In genomic region chr2:127040169-127040568, GRCh38 we compare ENCODE assay signal across 20 cellular contexts.
"Had no signal": no experiment of that assay in that cellular context is flagged by ENCODE, and none has a peak within 500 bp of the region (broad histone marks: within the 10 kb centered on the region; RNA-seq: fewer than 3 reads in every experiment).

No MANE protein-coding gene starts in this region.

- H3K36me3 Mint-ChIP-seq: activated naive CD4-positive, alpha-beta T cell treated with anti-CD3 and anti-CD28 coated beads, Interleukin-2, amount 50 U/mL, for 24 hours had no signal

- ATAC-seq: activated CD8-positive, alpha-beta T cell treated with anti-CD3 and anti-CD28 coated beads, Interleukin-2, amount 10 ng/mL, durations not matched to agents 7 days and 5 days had no signal

- H3K36me3 ChIP-seq: breast epithelium, Peyer's patch had no signal

- H3K4me1 Mint-ChIP-seq: activated naive CD4-positive, alpha-beta T cell treated with anti-CD3 and anti-CD28 coated beads, Interleukin-2, amount 50 U/mL, for 24 hours had no signal

- H3K4me3 ChIP-seq: breast epithelium, Peyer's patch had no signal

- H3K4me1 ChIP-seq: breast epithelium, Peyer's patch had no signal

- DNase-seq: activated CD4-positive, alpha-beta T cell treated with anti-CD3 and anti-CD28 coated beads for 4 hours; activated CD4-positive, alpha-beta T cell treated with anti-CD3 and anti-CD28 coated beads, Interleukin-2, amount 50 U/mL, for 4 hours; activated CD8-positive, alpha-beta T cell treated with anti-CD3 and anti-CD28 coated beads, Interleukin-2, amount 10 ng/mL, durations not matched to agents 7 days and 5 days; activated naive CD4-positive, alpha-beta T cell; central memory CD4-positive, alpha-beta T cell; KG1; NCI-H1092; NCI-H1417 treated with DMSO at 0.1 percent for 48 hours; NCI-H1694; NCI-H2029; NCI-H2107; NCI-H2171 treated with DMSO at 0.1 percent for 48 hours; NCI-H524; Peyer's patch; SHP77 treated with DMSO at 0.1 percent for 48 hours had no signal

- H3K27me3 Mint-ChIP-seq: activated naive CD4-positive, alpha-beta T cell treated with anti-CD3 and anti-CD28 coated beads, Interleukin-2, amount 50 U/mL, for 24 hours had no signal

- H3K27ac Mint-ChIP-seq: activated CD8-positive, alpha-beta T cell treated with anti-CD3 and anti-CD28 coated beads, Interleukin-2, amount 10 ng/mL, durations not matched to agents 7 days and 5 days; activated naive CD4-positive, alpha-beta T cell treated with anti-CD3 and anti-CD28 coated beads, Interleukin-2, amount 50 U/mL, for 24 hours; activated T-cell treated with anti-CD3 and anti-CD28 coated beads, Interleukin-2, amount 50 U/mL, for 72 hours; activated T-helper 2 cell treated with anti-CD3 and anti-CD28 coated beads, Interferon-gamma antibody, Interleukin-2, Interleukin-4, amounts not matched to agents 10 μg/mL and 5 μg/mL and 100 μg/mL, durations not matched to agents 14 hours and 24 hours and 36 hours; T-helper 1 cell treated with Interleukin-12 subunit alpha and Interleukin-12 subunit beta and Interleukin-4 antibody, amounts not matched to agents 30 μg/mL and 1 μg/mL, for 36 hours had no signal

- H3K27ac ChIP-seq: breast epithelium, Peyer's patch had no signal

- H3K9me3 ChIP-seq: breast epithelium, Peyer's patch had no signal

- H3K9me3 Mint-ChIP-seq: activated naive CD4-positive, alpha-beta T cell treated with anti-CD3 and anti-CD28 coated beads, Interleukin-2, amount 50 U/mL, for 24 hours; activated T-cell treated with anti-CD3 and anti-CD28 coated beads, Interleukin-2, amount 50 U/mL, for 72 hours; activated T-helper 2 cell treated with anti-CD3 and anti-CD28 coated beads, Interferon-gamma antibody, Interleukin-2, Interleukin-4, amounts not matched to agents 10 μg/mL and 5 μg/mL and 100 μg/mL, durations not matched to agents 14 hours and 24 hours and 36 hours; T-helper 1 cell treated with Interleukin-12 subunit alpha and Interleukin-12 subunit beta and Interleukin-4 antibody, amounts not matched to agents 30 μg/mL and 1 μg/mL, for 36 hours had no signal

- H3K4me3 Mint-ChIP-seq: activated CD8-positive, alpha-beta T cell treated with anti-CD3 and anti-CD28 coated beads, Interleukin-2, amount 10 ng/mL, durations not matched to agents 7 days and 5 days; activated naive CD4-positive, alpha-beta T cell treated with anti-CD3 and anti-CD28 coated beads, Interleukin-2, amount 50 U/mL, for 24 hours; activated T-cell treated with anti-CD3 and anti-CD28 coated beads, Interleukin-2, amount 50 U/mL, for 72 hours; T-helper 1 cell treated with Interleukin-12 subunit alpha and Interleukin-12 subunit beta and Interleukin-4 antibody, amounts not matched to agents 30 μg/mL and 1 μg/mL, for 36 hours had no signal

- H3K27me3 ChIP-seq: breast epithelium, Peyer's patch had no signal
